ENCODE assay signal across 1 cellular context in genomic region chr20:25622450-25623224, GRCh38.
TF ChIP-seq lines count a peak whose summit lies in the region.

No MANE protein-coding gene starts in this region.

TF ChIP-seq in GM23338, 12 proteins besides CTCF, POLR2A, EP300 and RAD21 (continued from another document):
- TF ChIP-seq ZNF462 (CRISPR knock-in tag; IDR thresholded peaks at IDR 0.05): no peak
- TF ChIP-seq ETS1 (IDR thresholded peaks at IDR 0.05): no peak
- TF ChIP-seq ZNF331 (CRISPR knock-in tag; IDR thresholded peaks at IDR 0.05; ENCODE audit: low read depth): no peak
TF ChIP-seq in GM23338: peak in this region for 0.
